ENCODE assay signal across 13 cellular contexts in genomic region chr20:47411161-47411560, GRCh38. TPM values are rescaled to one million over a fixed set of nuclear protein-coding genes. Genes with fewer than 3 reads are reported as not detected.
DNase-seq lines count a peak whose midpoint lies in the region; ATAC-seq and TF ChIP-seq lines count a peak whose summit lies in the region.
"Had no signal": no experiment of that assay in that cellular context is flagged by ENCODE, and none has a peak within 500 bp of the region (broad histone marks: within the 10 kb centered on the region; RNA-seq: fewer than 3 reads in every experiment).

No MANE protein-coding gene starts in this region.

- peak overlapping the region; percentile 48 for H3K9ac ChIP-seq in Karpas-422 (ENCODE audit: low read length)

- H3K27ac ChIP-seq in Karpas-422 (ENCODE audit: low read length) (peak overlapping the region; percentile 97), uterus (peak overlapping the region; percentile 52 to 69)
- H3K27ac ChIP-seq: pancreas, SJSA1 had no signal

- TF ChIP-seq POLR2A in uterus (IDR thresholded peaks at IDR 0.05), result no peak

- peaks cover 58% of the 10 kb centered on the region for H3K4me1 ChIP-seq in Karpas-422 (ENCODE audit: low read length)
- no peaks in the 10 kb centered on the region for H3K4me1 ChIP-seq in uterus

- no peak for TF ChIP-seq CTCF in uterus (IDR thresholded peaks at IDR 0.05)
- no peak for TF ChIP-seq CTCF in omental fat pad (IDR thresholded peaks at IDR 0.05)

- intact Hi-C loops in uterus (cut with DNase I; ENCODE audit: low total_unique reads), result no loop called here

- DNase-seq in Karpas-422, result no peak
- peak; percentile 17 for DNase-seq in dermis blood vessel endothelial cell
- DNase-seq in mucosa of gallbladder (ENCODE audit: low spot score), result peak; percentile 10
- peak in 1 of 2 donors; percentile 20 for DNase-seq in uterus
- DNase-seq in NCI-H510A (lab: John Stamatoyannopoulos, UW), result no peak
- no peak for DNase-seq in omental fat pad (ENCODE audit: low spot score)
- DNase-seq: effector memory CD4-positive, alpha-beta T cell; NCI-H1436; pancreas; stimulated activated CD4-positive, alpha-beta T cell treated with anti-CD3 and anti-CD28 coated beads, Interleukin-4, amount 100 ng/mL, for 1 hour; stimulated activated naive CD8-positive, alpha-beta T cell treated with anti-CD3 and anti-CD28 coated beads, Interleukin-15, amount 100 ng/mL, for 72 hours had no signal

- H3K36me3 ChIP-seq in Karpas-422 (ENCODE audit: insufficient read depth, low read length) (no peaks in the 10 kb centered on the region), uterus (no peaks in the 10 kb centered on the region)
- H3K36me3 ChIP-seq: pancreas, SJSA1 had no signal

- H3K9me2 ChIP-seq in Karpas-422 (replicated peaks; ENCODE audit: insufficient read depth, low read length), result no peaks in the 10 kb centered on the region

- no peak for ATAC-seq in HG02623 (IDR thresholded peaks at IDR 0.05; ENCODE audit: unreplicated experiment)
- no peak for ATAC-seq in omental fat pad (ENCODE audit: low FRiP score)
- ATAC-seq: pancreas; stimulated activated naive CD8-positive, alpha-beta T cell treated with anti-CD3 and anti-CD28 coated beads, Interleukin-15, amount 100 ng/mL, for 72 hours had no signal

- no peaks in the 10 kb centered on the region for H3K79me2 ChIP-seq in Karpas-422 (ENCODE audit: low read length)

- no peaks in the 10 kb centered on the region for H4K20me1 ChIP-seq in Karpas-422 (ENCODE audit: insufficient read depth, low read depth, low read length)

- H3K27me3 ChIP-seq in Karpas-422 (ENCODE audit: low read length), result no peaks in the 10 kb centered on the region
- no peaks in the 10 kb centered on the region for H3K27me3 ChIP-seq in uterus
- H3K27me3 ChIP-seq: pancreas, SJSA1 had no signal

- peak overlapping the region; percentile 32 for H3K4me2 ChIP-seq in Karpas-422 (ENCODE audit: low read depth, low read length, poor library complexity, severe bottlenecking)

- peak overlapping the region; percentile 44; the same call in 1 of the 2 replicates for H2AFZ ChIP-seq in Karpas-422 (ENCODE audit: low read length)

- H3K9me3 ChIP-seq in Karpas-422 (ENCODE audit: low read length) (no peaks in the 10 kb centered on the region), uterus (no peaks in the 10 kb centered on the region)
- H3K9me3 ChIP-seq: pancreas, SJSA1 had no signal

- H3K4me3 ChIP-seq in Karpas-422 (ENCODE audit: low read length) (no peak overlapping the region), uterus (no peak overlapping the region)
- H3K4me3 ChIP-seq: pancreas, SJSA1 had no signal

RNA-seq across cellular contexts. Expression of gene ZMYND8, which starts 54.7 kb away (rescaled TPM):
- total RNA-seq in Karpas-422 (2014; rRNA removed; shearing (Covaris generic); ENCODE audit: low replicate concordance), result 33.0 and 44.1 TPM in 2 replicates
- total RNA-seq in dermis blood vessel endothelial cell, result 35.9 and 59.4 TPM in 2 replicates
- total RNA-seq in mucosa of gallbladder, result 55.2 TPM
- 10 to 100 TPM; 10.2 to 26.7 (median 16.0) TPM for total RNA-seq in uterus
- total RNA-seq in omental fat pad, result 10 to 100 TPM; 22.7 to 44.5 (median 28.6) TPM

Comparison
In these comparisons a context has a peak if more than half of its experiments do, and no peak if none do; other contexts are left out.
1. DNase-seq: peak in dermis blood vessel endothelial cell (single experiment) and mucosa of gallbladder (single experiment); none in Karpas-422 (single experiment), NCI-H510A (single experiment) and omental fat pad (single experiment).